31 cellular contexts compared by ENCODE assay signal in the genomic region with DNA sequence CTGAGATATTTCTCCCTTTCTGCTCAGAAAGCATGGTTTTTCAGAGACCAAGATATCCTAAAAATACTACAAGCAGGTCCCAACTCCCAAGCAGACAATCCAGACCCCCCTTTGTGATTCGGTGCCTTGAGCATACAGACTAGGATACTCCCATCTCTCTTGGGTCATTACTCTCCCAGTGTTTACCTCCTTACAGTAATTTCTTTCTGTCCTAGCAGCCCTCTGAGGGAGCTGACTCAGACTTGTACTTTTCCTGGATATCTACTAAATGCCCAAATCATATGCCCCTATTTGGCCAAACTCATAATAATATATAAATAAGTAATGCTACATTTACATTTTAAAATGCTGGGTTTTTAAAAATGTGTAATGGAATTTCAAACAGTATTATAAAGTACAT.
DNase-seq lines count a peak whose midpoint lies in the region; ATAC-seq, FAIRE-seq and TF ChIP-seq lines count a peak whose summit lies in the region.
"Had no signal": no experiment of that assay in that cellular context is flagged by ENCODE, and none has a peak within 500 bp of the region (broad histone marks: within the 10 kb centered on the region; RNA-seq: fewer than 3 reads in every experiment).

No MANE protein-coding gene starts in this region.

- 0 out of 2 replicates have a peak overlapping the region, but pooled peaks have one; percentile 29 for H2AFZ ChIP-seq in GM23248
- no peak overlapping the region for H2AFZ ChIP-seq in astrocyte (ENCODE audit: low read depth, low read length)
- H2AFZ ChIP-seq: hepatocyte, PC-9 had no signal

- POLR2A ChIA-PET in CD8-positive, alpha-beta T cell (lab: Charles Lee) = no interaction called here

- H3F3A ChIP-seq in GM23248 (ENCODE audit: insufficient read depth) = peaks cover 15% of the 10 kb centered on the region

- H3K27ac ChIP-seq in GM23248 (no peak overlapping the region), astrocyte (ENCODE audit: low read depth, low read length) (no peak overlapping the region)
- no peak overlapping the region for H3K27ac ChIP-seq in CD8-positive, alpha-beta T cell (ENCODE audit: low read depth, low read length)
- H3K27ac ChIP-seq: body of pancreas, hepatocyte, KMS-11, left lung, PC-9, thoracic aorta had no signal

- H3K36me3 Mint-ChIP-seq in astrocyte (ENCODE audit: low read depth, unreplicated experiment) = no peaks in the 10 kb centered on the region
- no peaks in the 10 kb centered on the region for H3K36me3 Mint-ChIP-seq in CD8-positive, alpha-beta T cell
- H3K36me3 Mint-ChIP-seq: activated naive CD8-positive, alpha-beta T cell treated with anti-CD3 and anti-CD28 coated beads for 36 hours had no signal

- DNase-seq in GM23248 (peak; percentile 48), astrocyte (ENCODE audit: low read depth) (peak; percentile 41), fibroblast of villous mesenchyme (ENCODE audit: low read depth) (peak; percentile 30), kidney tubule cell (ENCODE audit: low spot score) (no peak), SIG-M5 treated with dmso at 0.1 percent for 504 hours (lab: John Stamatoyannopoulos, UW; ENCODE audit: unreplicated experiment) (no peak)
- no peak for DNase-seq in CD8-positive, alpha-beta T cell
- DNase-seq: activated CD4-positive, alpha-beta T cell treated with anti-CD3 and anti-CD28 coated beads for 36 hours; activated CD8-positive, alpha-beta T cell treated with anti-CD3 and anti-CD28 coated beads, Interleukin-2, amount 10 ng/mL, durations not matched to agents 7 days and 5 days; activated effector memory CD4-positive, alpha-beta T cell treated with anti-CD3 and anti-CD28 coated beads, Interleukin-2, amount 50 U/mL, for 16 hours; activated naive CD8-positive, alpha-beta T cell treated with anti-CD3 and anti-CD28 coated beads for 36 hours; body of pancreas; DMS53; GF-D8; left lung; MV-4-11; NCI-H1436 treated with DMSO at 0.1 percent for 48 hours; NCI-H510A treated with DMSO at 0.1 percent for 48 hours; PC-9; stimulated activated naive CD8-positive, alpha-beta T cell treated with anti-CD3 and anti-CD28 coated beads, Interleukin-15, Interleukin-2, amounts not matched to agents 100 U/mL and 50 U/mL, for 24 hours had no signal

- H3K4me3 ChIP-seq in GM23248 (no peak overlapping the region), astrocyte (ENCODE audit: insufficient read depth, low read depth, low read length) (no peak overlapping the region), fibroblast of villous mesenchyme (ENCODE audit: low read depth, low read length) (no peak overlapping the region), skeletal muscle satellite cell (ENCODE audit: low read length) (no peak overlapping the region)
- no peak overlapping the region for H3K4me3 ChIP-seq in CD8-positive, alpha-beta T cell (ENCODE audit: low read depth, low read length)
- H3K4me3 ChIP-seq: body of pancreas, HAP-1, hepatocyte, left lung, PC-9, thoracic aorta had no signal

- FAIRE-seq in astrocyte (lab: Jason Lieb, UNC) = no peak
- FAIRE-seq: frontal cortex, GM19239, HTR-8/SVneo, urothelium cell line had no signal

- in situ Hi-C loops in GM23248 (cut with MboI) = no loop called here

- peaks cover 6% of the 10 kb centered on the region for H3K9me3 Mint-ChIP-seq in astrocyte (ENCODE audit: unreplicated experiment)
- no peaks in the 10 kb centered on the region for H3K9me3 Mint-ChIP-seq in CD8-positive, alpha-beta T cell
- H3K9me3 Mint-ChIP-seq: activated naive CD8-positive, alpha-beta T cell treated with anti-CD3 and anti-CD28 coated beads for 36 hours; T-helper 2 cell treated with Interferon-gamma antibody and Interleukin-4, amounts not matched to agents 5 μg/mL and 100 μg/mL, for 36 hours had no signal

- H3K9ac ChIP-seq in GM23248 = no peak overlapping the region
- no peak overlapping the region for H3K9ac ChIP-seq in astrocyte (ENCODE audit: low read length)
- H3K9ac ChIP-seq in skeletal muscle satellite cell (ENCODE audit: low read depth, low read length) = no peak overlapping the region
- H3K9ac ChIP-seq: KMS-11 had no signal

- 14 to 18% methylated on average over 1 of the region's 1 CpG for WGBS in GM23248 (ENCODE audit: low coverage in 1 of 2, low lambda C conversion rate in 2 of 2, missing lambda C conversion rate in 2 of 2), 2 experiments

- H3K4me2 ChIP-seq in GM23248 (ENCODE audit: unreplicated experiment) = peak overlapping the region; percentile 29
- H3K4me2 ChIP-seq in astrocyte (ENCODE audit: low read length) = no peak overlapping the region
- peak overlapping the region; percentile 42 for H3K4me2 ChIP-seq in skeletal muscle satellite cell (ENCODE audit: low read length)
- H3K4me2 ChIP-seq: hepatocyte, KMS-11, PC-9 had no signal

- H3K4me3 Mint-ChIP-seq in astrocyte (ENCODE audit: unreplicated experiment) = no peak overlapping the region
- no peak overlapping the region for H3K4me3 Mint-ChIP-seq in CD8-positive, alpha-beta T cell
- H3K4me3 Mint-ChIP-seq: activated CD4-positive, alpha-beta T cell treated with anti-CD3 and anti-CD28 coated beads for 36 hours; activated CD8-positive, alpha-beta T cell treated with anti-CD3 and anti-CD28 coated beads, Interleukin-2, amount 10 ng/mL, durations not matched to agents 7 days and 5 days; activated naive CD8-positive, alpha-beta T cell treated with anti-CD3 and anti-CD28 coated beads for 36 hours; B cell; T-helper 2 cell treated with Interferon-gamma antibody and Interleukin-4, amounts not matched to agents 5 μg/mL and 100 μg/mL, for 36 hours had no signal

- no peaks in the 10 kb centered on the region for H4K20me1 ChIP-seq in GM23248 (ENCODE audit: insufficient read depth)
- no peaks in the 10 kb centered on the region for H4K20me1 ChIP-seq in astrocyte (ENCODE audit: insufficient read depth, low read length)

- H3K9me2 ChIP-seq in GM23248 (ENCODE audit: insufficient read depth) = no peaks in the 10 kb centered on the region

- H3K4me1 ChIP-seq in GM23248 (ENCODE audit: insufficient read depth) (peaks cover 25% of the 10 kb centered on the region), astrocyte (ENCODE audit: insufficient read depth, low read length) (no peaks in the 10 kb centered on the region), skeletal muscle satellite cell (ENCODE audit: control insufficient read depth, insufficient read depth, low read length) (peaks cover 30% of the 10 kb centered on the region)
- no peaks in the 10 kb centered on the region for H3K4me1 ChIP-seq in CD8-positive, alpha-beta T cell (ENCODE audit: insufficient read depth, low read length)
- H3K4me1 ChIP-seq: body of pancreas, HAP-1, left lung had no signal

- H3K27me3 ChIP-seq in GM23248 (replicated peaks; ENCODE audit: insufficient read depth) (no peaks in the 10 kb centered on the region), astrocyte (ENCODE audit: insufficient read depth, low read length) (no peaks in the 10 kb centered on the region), skeletal muscle satellite cell (ENCODE audit: control insufficient read depth, insufficient read depth, low read length) (no peaks in the 10 kb centered on the region)
- H3K27me3 ChIP-seq in CD8-positive, alpha-beta T cell (ENCODE audit: insufficient read depth, low read length) = no peaks in the 10 kb centered on the region
- H3K27me3 ChIP-seq: body of pancreas, hepatocyte, left lung had no signal

- H3K9me3 ChIP-seq in GM23248 (ENCODE audit: low read depth) = no peaks in the 10 kb centered on the region
- no peaks in the 10 kb centered on the region for H3K9me3 ChIP-seq in astrocyte (ENCODE audit: insufficient read depth, low read depth, low read length)
- no peaks in the 10 kb centered on the region for H3K9me3 ChIP-seq in skeletal muscle satellite cell (replicated peaks; ENCODE audit: low read length)
- H3K9me3 ChIP-seq in CD8-positive, alpha-beta T cell (ENCODE audit: low read length) = no peaks in the 10 kb centered on the region
- H3K9me3 ChIP-seq: body of pancreas, HAP-1, left lung, thoracic aorta had no signal

- no peak for ATAC-seq in CD8-positive, alpha-beta T cell
- ATAC-seq: activated CD4-positive, alpha-beta T cell treated with anti-CD3 and anti-CD28 coated beads for 36 hours; activated CD8-positive, alpha-beta T cell treated with anti-CD3 and anti-CD28 coated beads, Interleukin-2, amount 10 ng/mL, durations not matched to agents 7 days and 5 days; body of pancreas; left lung; Right ventricle myocardium inferior; stimulated activated naive CD8-positive, alpha-beta T cell treated with anti-CD3 and anti-CD28 coated beads, Interleukin-15, Interleukin-2, amounts not matched to agents 100 U/mL and 50 U/mL, for 24 hours had no signal

- no peaks in the 10 kb centered on the region for H3K27me3 Mint-ChIP-seq in astrocyte (ENCODE audit: low read depth, unreplicated experiment)
- no peaks in the 10 kb centered on the region for H3K27me3 Mint-ChIP-seq in CD8-positive, alpha-beta T cell (ENCODE audit: low read depth)
- H3K27me3 Mint-ChIP-seq: activated CD4-positive, alpha-beta T cell treated with anti-CD3 and anti-CD28 coated beads for 36 hours; activated naive CD8-positive, alpha-beta T cell treated with anti-CD3 and anti-CD28 coated beads for 36 hours had no signal

- H3K36me3 ChIP-seq in GM23248 (ENCODE audit: low read depth) (no peaks in the 10 kb centered on the region), astrocyte (ENCODE audit: insufficient read depth, low read length) (no peaks in the 10 kb centered on the region), skeletal muscle satellite cell (ENCODE audit: insufficient read depth, low read length) (no peaks in the 10 kb centered on the region)
- no peaks in the 10 kb centered on the region for H3K36me3 ChIP-seq in CD8-positive, alpha-beta T cell (ENCODE audit: insufficient read depth, low read length)
- H3K36me3 ChIP-seq: HAP-1, left lung, thoracic aorta had no signal

- H3K4me1 Mint-ChIP-seq in astrocyte (ENCODE audit: low read depth, unreplicated experiment) = peaks cover 14% of the 10 kb centered on the region
- no peaks in the 10 kb centered on the region for H3K4me1 Mint-ChIP-seq in CD8-positive, alpha-beta T cell (ENCODE audit: low read depth)
- H3K4me1 Mint-ChIP-seq: activated CD4-positive, alpha-beta T cell treated with anti-CD3 and anti-CD28 coated beads for 36 hours; activated naive CD8-positive, alpha-beta T cell treated with anti-CD3 and anti-CD28 coated beads for 36 hours; B cell had no signal

- intact Hi-C loops in CD8-positive, alpha-beta T cell (cut with DNase I, micrococcal nuclease) = no loop called here

- no peak overlapping the region for H3K27ac Mint-ChIP-seq in astrocyte (ENCODE audit: unreplicated experiment)
- H3K27ac Mint-ChIP-seq in CD8-positive, alpha-beta T cell = no peak overlapping the region
- H3K27ac Mint-ChIP-seq: activated CD4-positive, alpha-beta T cell treated with anti-CD3 and anti-CD28 coated beads for 36 hours; activated CD8-positive, alpha-beta T cell treated with anti-CD3 and anti-CD28 coated beads, Interleukin-2, amount 10 ng/mL, durations not matched to agents 7 days and 5 days; activated naive CD8-positive, alpha-beta T cell treated with anti-CD3 and anti-CD28 coated beads for 36 hours; B cell; T-helper 2 cell treated with Interferon-gamma antibody and Interleukin-4, amounts not matched to agents 5 μg/mL and 100 μg/mL, for 36 hours had no signal

- H3K79me2 ChIP-seq in GM23248 (ENCODE audit: insufficient read depth) (no peaks in the 10 kb centered on the region), astrocyte (ENCODE audit: insufficient read depth, low read length) (no peaks in the 10 kb centered on the region)
- H3K79me2 ChIP-seq: hepatocyte had no signal

- CTCF ChIA-PET in CD8-positive, alpha-beta T cell (lab: Charles Lee) = interaction anchor here (1.1 kb wide), 1 partner anchor 13 kb away, joined by 3 read pairs; no protein-coding TSS in a partner anchor

- TF ChIP-seq CTCF in astrocyte (IDR thresholded peaks at IDR 0.05; ENCODE audit: insufficient read depth, low read depth, low read length) (no peak), fibroblast of villous mesenchyme (IDR thresholded peaks at IDR 0.05; ENCODE audit: insufficient read depth, low read depth, low read length) (no peak)
- TF ChIP-seq CTCF in CD8-positive, alpha-beta T cell (IDR thresholded peaks at IDR 0.05) = no peak

Comparison
In these comparisons a context has a peak if more than half of its experiments do, and no peak if none do; other contexts are left out.
1. DNase-seq: peak in GM23248 (single experiment), astrocyte (single experiment) and fibroblast of villous mesenchyme (single experiment); none in kidney tubule cell (single experiment), SIG-M5 treated with dmso at 0.1 percent for 504 hours (single experiment) and CD8-positive, alpha-beta T cell (0 of 7).